In genomic region chr11:1387961-1388762, GRCh38 we compare ENCODE assay signal across 13 cellular contexts. TPM values are rescaled to one million over a fixed set of nuclear protein-coding genes. Genes with fewer than 3 reads are reported as not detected.
DNase-seq lines count a peak whose midpoint lies in the region; ATAC-seq, FAIRE-seq and TF ChIP-seq lines count a peak whose summit lies in the region.
"Had no signal": no experiment of that assay in that cellular context is flagged by ENCODE, and none has a peak within 500 bp of the region (broad histone marks: within the 10 kb centered on the region; RNA-seq: fewer than 3 reads in every experiment).

No MANE protein-coding gene starts in this region.

- H3K9ac ChIP-seq in HepG2 (ENCODE audit: insufficient read depth, low read depth, low read length), result no peak overlapping the region

- ATAC-seq in HepG2 (no peak), right lobe of liver (no peak), upper lobe of left lung (ENCODE audit: low FRiP score in 2 of 2) (no peak)

- H3K4me1 ChIP-seq in HepG2 (ENCODE audit: insufficient read depth, low read length), result peaks cover 17% of the 10 kb centered on the region
- H3K4me1 ChIP-seq in right lobe of liver, result peaks cover 0 to 7% (median 0%) of the 10 kb centered on the region in 4 donors
- peaks cover 14 to 27% (median 16%) of the 10 kb centered on the region in 4 donors for H3K4me1 ChIP-seq in upper lobe of left lung

- in situ Hi-C loops in HepG2 (cut with HindIII; ENCODE audit: extremely low pct_ligation_motif_present, low pct_unique_long_range_greater_than_20kb), result loop anchor here (10.0 kb wide), 1 partner anchor 93 kb away; no protein-coding TSS in a partner anchor
- in situ Hi-C loops in SK-MEL-5 (cut with HindIII; ENCODE audit: low pct_unique_long_range_greater_than_20kb, low sequenced_read_pairs), result no loop called here

- H3K27ac ChIP-seq in HepG2 (ENCODE audit: extremely low read length, insufficient read depth, low read length), result no peak overlapping the region
- H3K27ac ChIP-seq in right lobe of liver, result no peak overlapping the region
- H3K27ac ChIP-seq in upper lobe of left lung, result no peak overlapping the region
- H3K27ac ChIP-seq in RWPE1, result no peak overlapping the region

- no peak for TF ChIP-seq POLR2A in HepG2 (IDR thresholded peaks at IDR 0.05; ENCODE audit: insufficient read depth in 1 of 2, low read depth in 2 of 2, low read length in 2 of 2)
- no peak for TF ChIP-seq POLR2A in right lobe of liver (IDR thresholded peaks at IDR 0.05)
- no peak for TF ChIP-seq POLR2A in upper lobe of left lung (IDR thresholded peaks at IDR 0.05)

- no peaks in the 10 kb centered on the region for H3K79me2 ChIP-seq in HepG2 (ENCODE audit: insufficient read depth, low read length)

- DNase-seq in HepG2 (ENCODE audit: low spot score), result peak; percentile 18
- DNase-seq in right lobe of liver, result no peak
- DNase-seq in SK-MEL-5 (ENCODE audit: low read depth, low spot score), result peak; percentile 40
- DNase-seq in upper lobe of left lung, result peak; percentile 64 to 77
- DNase-seq in RWPE1 (ENCODE audit: low spot score), result no peak
- DNase-seq in stimulated activated CD4-positive, alpha-beta T cell treated with anti-CD3 and anti-CD28 coated beads, Interleukin-4, amount 100 ng/mL, for 24 hours, result no peak
- DNase-seq in medulla oblongata (ENCODE audit: extremely low spot score), result no peak
- DNase-seq: amygdala, DND-41, foreskin fibroblast, NCI-H2081 treated with DMSO at 0.1 percent for 48 hours had no signal

- TF ChIP-seq CTCF in HepG2 (CRISPR knock-in tag; IDR thresholded peaks at IDR 0.05), result peak; percentile 79
- TF ChIP-seq CTCF in right lobe of liver (IDR thresholded peaks at IDR 0.05), result peak in 1 of 4 donors; percentile 8
- TF ChIP-seq CTCF in upper lobe of left lung (IDR thresholded peaks at IDR 0.05), result peak in 1 of 6 experiments; percentile 21
- no peak for TF ChIP-seq CTCF in RWPE1 (conservative IDR thresholded peaks at IDR 0.05; ENCODE audit: low read depth)

- H3K9me3 ChIP-seq in HepG2 (ENCODE audit: low read length) (no peaks in the 10 kb centered on the region), right lobe of liver (no peaks in the 10 kb centered on the region), iPS-18c (ENCODE audit: control insufficient read depth, insufficient read depth, low read length) (peaks cover 2% of the 10 kb centered on the region), upper lobe of left lung (no peaks in the 10 kb centered on the region)

- no peak overlapping the region for H3K4me2 ChIP-seq in HepG2 (ENCODE audit: low read depth, low read length)

- TF ChIP-seq RAD21 in HepG2 (CRISPR knock-in tag; IDR thresholded peaks at IDR 0.05), result 0 out of 2 replicates have a peak, but pooled peaks have one; percentile 35

- H4K20me1 ChIP-seq in HepG2 (ENCODE audit: insufficient read depth, low read length), result no peaks in the 10 kb centered on the region

- no TSS peak for BruUV-seq in HepG2 (replicated peaks; lab: Mats Ljungman, UMichigan)

- TF ChIP-seq EP300 in HepG2 (IDR thresholded peaks at IDR 0.05; ENCODE audit: low read depth in 2 of 2, low read length in 2 of 2), result no peak
- no peak for TF ChIP-seq EP300 in HepG2 (CRISPR knock-in tag; IDR thresholded peaks at IDR 0.05; ENCODE audit: borderline replicate concordance)
- no peak for TF ChIP-seq EP300 in upper lobe of left lung (IDR thresholded peaks at IDR 0.05)

- WGBS in HepG2 (ENCODE audit: low lambda C conversion rate), result 38% methylated on average over 12 of the region's 22 CpGs
- 19% methylated on average over 11 of the region's 22 CpGs for WGBS in right lobe of liver (ENCODE audit: insufficient coverage, low coverage, low lambda C conversion rate, missing lambda C conversion rate)
- WGBS in upper lobe of left lung, 2 donors, result 48 to 55% methylated on average over 5 to 22 of the region's 22 CpGs

- FAIRE-seq in HepG2 (lab: Jason Lieb, UNC), result no peak
- FAIRE-seq: TTC549 had no signal

- H3K4me3 ChIP-seq in HepG2 (replicated peaks in 1 of 3; ENCODE audit: insufficient read depth in 1 of 3, low read depth in 2 of 3, low read length in 3 of 3) (no peak overlapping the region), right lobe of liver (no peak overlapping the region), iPS-18c (ENCODE audit: insufficient read depth, low read depth, low read length) (peak overlapping the region; percentile 65), upper lobe of left lung (no peak overlapping the region)

- POLR2A ChIA-PET in HepG2 (lab: Yijun Ruan, JAX), result no interaction called here
- POLR2A ChIA-PET in RWPE1 (lab: Yijun Ruan, JAX; ENCODE audit: low non-redundant PET), result no interaction called here

- intact Hi-C loops in HepG2 (cut with micrococcal nuclease; ENCODE audit: unreplicated experiment), result loop anchor here (10.0 kb wide), 1 partner anchor 83 kb away; the partner anchor contains the start of gene TOLLIP
- intact Hi-C loops in right lobe of liver (cut with DNase I), result no loop called here

- no peaks in the 10 kb centered on the region for H3K36me3 ChIP-seq in HepG2 (replicated peaks in 1 of 2; ENCODE audit: control insufficient read depth in 1 of 2, insufficient read depth in 2 of 2, low read length in 2 of 2)
- no peaks in the 10 kb centered on the region for H3K36me3 ChIP-seq in right lobe of liver
- H3K36me3 ChIP-seq in upper lobe of left lung, result no peaks in the 10 kb centered on the region

- no peak overlapping the region for H2AFZ ChIP-seq in HepG2 (ENCODE audit: low read length)

- H3K27me3 ChIP-seq in HepG2 (ENCODE audit: control insufficient read depth in 1 of 2, insufficient read depth in 2 of 2, low read length in 2 of 2) (peaks cover 6 to 44% of the 10 kb centered on the region in 2 experiments), right lobe of liver (peaks cover 4 to 5% of the 10 kb centered on the region in 2 donors), upper lobe of left lung (peaks cover 0 to 37% (median 17%) of the 10 kb centered on the region in 4 donors)

- CTCF ChIA-PET in HepG2 (lab: Yijun Ruan, JAX; ENCODE audit: low intra/inter-chr PET ratio, low total read pairs), result no interaction called here
- CTCF ChIA-PET in RWPE1 (lab: Yijun Ruan, JAX), result interaction anchor here (0.7 kb wide), 1 partner anchor 189 kb away, joined by 3 read pairs; no protein-coding TSS in a partner anchor

TF ChIP-seq in HepG2, 621 proteins besides CTCF, POLR2A, EP300 and RAD21 (continues in another document):
- no peak for TF ChIP-seq RBM39 (IDR thresholded peaks at IDR 0.05; ENCODE audit: low read depth, low read length, poor library complexity, severe bottlenecking)
- no peak for TF ChIP-seq SUZ12 (IDR thresholded peaks at IDR 0.05; ENCODE audit: low read depth, low read length)
- TF ChIP-seq TFE3 (CRISPR knock-in tag; IDR thresholded peaks at IDR 0.05), result no peak
- TF ChIP-seq ZNF530 (CRISPR knock-in tag; IDR thresholded peaks at IDR 0.05; ENCODE audit: low read depth), result no peak
- no peak for TF ChIP-seq MBD4 (IDR thresholded peaks at IDR 0.05; ENCODE audit: borderline replicate concordance, low read length)
- TF ChIP-seq CHD4 (IDR thresholded peaks at IDR 0.05; ENCODE audit: borderline replicate concordance, low read length), result no peak
- no peak for TF ChIP-seq FOXP1 (IDR thresholded peaks at IDR 0.05)
- no peak for TF ChIP-seq FOXP1 (CRISPR knock-in tag; IDR thresholded peaks at IDR 0.05)
- TF ChIP-seq RFX3 (CRISPR knock-in tag; IDR thresholded peaks at IDR 0.05), result no peak
- TF ChIP-seq MED1 (CRISPR knock-in tag; IDR thresholded peaks at IDR 0.05), result 0 out of 2 replicates have a peak, but pooled peaks have one; percentile 11

RNA-seq across cellular contexts. Expression of gene BRSK2, which starts 1.6 kb away (rescaled TPM):
- total RNA-seq in HepG2 (2016; rRNA removed; fragmentation: Illumina TruSeq; extraction: Trizol), result 0.84 and 1.1 TPM in 2 replicates
- total RNA-seq in HepG2 (2016; cell fraction: cytosol; rRNA removed; fragmentation: Illumina TruSeq; extraction: Trizol; ENCODE audit: low read depth), result 0.35 and 0.40 TPM in 2 replicates
- total RNA-seq in HepG2 (2016; cell fraction: insoluble cytoplasmic fraction; rRNA removed; fragmentation: Illumina TruSeq; extraction: Trizol), result 0.19 and 0.93 TPM in 2 replicates
- total RNA-seq in HepG2 (2016; cell fraction: membrane; rRNA removed; fragmentation: Illumina TruSeq; extraction: Trizol), result 1.1 and 1.3 TPM in 2 replicates
- 1.3 and 1.7 TPM in 2 replicates for total RNA-seq in HepG2 (2016; cell fraction: nucleus; rRNA removed; fragmentation: Illumina TruSeq; extraction: Trizol)
- 0.74 and 2.3 TPM in 2 replicates for polyA plus RNA-seq in HepG2 (2011; rRNA removed)
- polyA plus RNA-seq in HepG2 (2011; cell fraction: cytosol; rRNA removed), result 0.62 and 0.65 TPM in 2 replicates
- 7.2 and 9.9 TPM in 2 replicates for polyA plus RNA-seq in HepG2 (2011; cell fraction: nucleus; rRNA removed)
- polyA plus RNA-seq in HepG2 (2012), result 0.54 and 1.4 TPM in 2 replicates
- polyA plus RNA-seq in HepG2 (2016; cell fraction: cytosol; fragmentation: Illumina TruSeq; extraction: Trizol; ENCODE audit: low read depth), result 0.18 and 0.59 TPM in 2 replicates
- 0.59 and 0.72 TPM in 2 replicates for polyA plus RNA-seq in HepG2 (2016; cell fraction: insoluble cytoplasmic fraction; fragmentation: Illumina TruSeq; extraction: Trizol; ENCODE audit: low read depth)
- 0.64 and 0.85 TPM in 2 replicates for polyA plus RNA-seq in HepG2 (2016; cell fraction: membrane; fragmentation: Illumina TruSeq; extraction: Trizol; ENCODE audit: low read depth)
- polyA plus RNA-seq in HepG2 (2016; cell fraction: nucleus; fragmentation: Illumina TruSeq; extraction: Trizol; ENCODE audit: insufficient read depth, low read depth), result 1.8 and 3.3 TPM in 2 replicates
- polyA minus RNA-seq in HepG2 (2011; rRNA and poly(A)+ RNA removed; ENCODE audit: low replicate concordance), result 0.62 and 1.2 TPM in 2 replicates
- polyA minus RNA-seq in HepG2 (2011; cell fraction: cytosol; rRNA and poly(A)+ RNA removed), result 0.88 and 1.3 TPM in 2 replicates
- 0.90 and 3.0 TPM in 2 replicates for polyA minus RNA-seq in HepG2 (2011; cell fraction: nucleus; rRNA and poly(A)+ RNA removed)
- under 1 TPM in 2 of 6 experiments, not detected in 4; 0.12 to 0.49 TPM for total RNA-seq in right lobe of liver
- 4.5 and 8.2 TPM in 2 replicates for total RNA-seq in SK-MEL-5 (2014; rRNA removed; shearing (Covaris generic))
- 13.4 and 17.7 TPM in 2 replicates for polyA plus RNA-seq in SK-MEL-5 (2015; cell fraction: cytosol; rRNA removed)
- polyA plus RNA-seq in SK-MEL-5 (2015; cell fraction: nucleus; rRNA removed), result 29.0 and 56.4 TPM in 2 replicates
- under 1 TPM in 4 of 6 donors, not detected in 2; 0.11 to 0.54 (median 0.25) TPM for total RNA-seq in upper lobe of left lung

Comparison
In these comparisons a context has a peak if more than half of its experiments do, and no peak if none do; other contexts are left out.
1. DNase-seq: peak in HepG2 (single experiment), SK-MEL-5 (single experiment) and upper lobe of left lung (2 of 2); none in right lobe of liver (0 of 3), RWPE1 (single experiment), stimulated activated CD4-positive, alpha-beta T cell treated with anti-CD3 and anti-CD28 coated beads, Interleukin-4, amount 100 ng/mL, for 24 hours (single experiment) and medulla oblongata (single experiment).